ENCODE assay signal across 8 cellular contexts in genomic region chr15:98713585-98714001, GRCh38.
A peak's percentile ranks its signal among the peaks of the same experiment; 100 is the strongest.
DNase-seq lines count a peak whose midpoint lies in the region; FAIRE-seq and TF ChIP-seq lines count a peak whose summit lies in the region.

No MANE protein-coding gene starts in this region.

- FAIRE-seq in GM12891 (lab: Jason Lieb, UNC) = peak; percentile 13

- DNase-seq in GM12891 (ENCODE audit: insufficient read length, low spot score) (peak; percentile 27), epithelial cell of esophagus (ENCODE audit: low read depth) (peak; percentile 46), osteoblast (ENCODE audit: insufficient read length, low spot score, missing footprints) (peak; percentile 87), SKM-1 treated with dmso at 0.1 percent for 144 hours (lab: John Stamatoyannopoulos, UW; ENCODE audit: unreplicated experiment) (no peak), activated gamma-delta T cell treated with Interleukin-2 at 50 U/mL for 16 hours (no peak), osteocyte (ENCODE audit: extremely low spot score, unreplicated experiment) (no peak), glomerular visceral epithelial cell (ENCODE audit: extremely low spot score) (no peak)
- DNase-seq in Jurkat, Clone E6-1 (ENCODE audit: low read depth, low spot score) = peak; percentile 80

- H3K79me2 ChIP-seq in osteoblast (ENCODE audit: insufficient read depth, low read length) = peaks cover 93% of the 10 kb centered on the region

- no peak overlapping the region for H3K4me3 Mint-ChIP-seq in osteocyte (ENCODE audit: unreplicated experiment)

- peaks cover 9% of the 10 kb centered on the region for H3K9me3 Mint-ChIP-seq in osteocyte (ENCODE audit: unreplicated experiment)

- no peak overlapping the region for H3K27ac Mint-ChIP-seq in osteocyte (ENCODE audit: unreplicated experiment)

- no peaks in the 10 kb centered on the region for H3K27me3 Mint-ChIP-seq in osteocyte (ENCODE audit: unreplicated experiment)

- H2AFZ ChIP-seq in osteoblast (ENCODE audit: low read length) = no peak overlapping the region

- H3K4me3 ChIP-seq in Jurkat, Clone E6-1 (ENCODE audit: low read length) = no peak overlapping the region
- H3K4me3 ChIP-seq in epithelial cell of esophagus (ENCODE audit: low read length) (no peak overlapping the region), osteoblast (ENCODE audit: insufficient read depth, low read length) (no peak overlapping the region)

- H3K4me2 ChIP-seq in osteoblast (ENCODE audit: insufficient read depth, low read length) = no peak overlapping the region

- no peak overlapping the region for H3K27ac ChIP-seq in osteoblast (ENCODE audit: low read depth, low read length)

- peaks cover 5% of the 10 kb centered on the region for H3K4me1 ChIP-seq in osteoblast (ENCODE audit: insufficient read depth, low read length)

- H3K4me1 Mint-ChIP-seq in osteocyte (ENCODE audit: unreplicated experiment) = peaks cover 64% of the 10 kb centered on the region

- peaks cover 20% of the 10 kb centered on the region for H3K36me3 Mint-ChIP-seq in osteocyte (ENCODE audit: unreplicated experiment)

- TF ChIP-seq CTCF in epithelial cell of esophagus (IDR thresholded peaks at IDR 0.05; ENCODE audit: insufficient read depth, low read depth, low read length, missing control alignments) (no peak), osteoblast (IDR thresholded peaks at IDR 0.05; ENCODE audit: extremely low read depth, low read depth, low read length) (no peak), osteocyte (IDR thresholded peaks at IDR 0.05) (no peak)

- peaks cover 7% of the 10 kb centered on the region for H3K36me3 ChIP-seq in osteoblast (ENCODE audit: insufficient read depth, low read length)

- H3K27me3 ChIP-seq in osteoblast (ENCODE audit: insufficient read depth, low read length) = no peaks in the 10 kb centered on the region

- no peak for TF ChIP-seq POLR2A in GM12891 (IDR thresholded peaks at IDR 0.05; ENCODE audit: low read depth, low read length)

- H3K9me3 ChIP-seq in osteoblast (ENCODE audit: low read depth, low read length) = no peaks in the 10 kb centered on the region

- peaks cover 25% of the 10 kb centered on the region for H4K20me1 ChIP-seq in osteoblast (ENCODE audit: insufficient read depth, low read length)

TF ChIP-seq in GM12891, 5 proteins besides CTCF, POLR2A, EP300 and RAD21:
- no peak for TF ChIP-seq TAF1 (IDR thresholded peaks at IDR 0.05; ENCODE audit: low read depth, low read length)
- TF ChIP-seq POLR2AphosphoS5 (IDR thresholded peaks at IDR 0.05; ENCODE audit: low read depth, low read length) = no peak
- no peak for TF ChIP-seq POU2F2 (IDR thresholded peaks at IDR 0.05; ENCODE audit: low read depth, low read length)
- no peak for TF ChIP-seq SPI1 (IDR thresholded peaks at IDR 0.05; ENCODE audit: low read depth, low read length)
- TF ChIP-seq PAX5 (IDR thresholded peaks at IDR 0.05; ENCODE audit: insufficient read depth, low read length, severe bottlenecking) = no peak

Comparison
In these comparisons a context has a peak if more than half of its experiments do, and no peak if none do; other contexts are left out.
1. DNase-seq: peak in GM12891 (single experiment), Jurkat, Clone E6-1 (single experiment), epithelial cell of esophagus (single experiment) and osteoblast (single experiment); none in SKM-1 treated with dmso at 0.1 percent for 144 hours (single experiment), activated gamma-delta T cell treated with Interleukin-2 at 50 U/mL for 16 hours (single experiment), osteocyte (single experiment) and glomerular visceral epithelial cell (single experiment).